In genomic region chr20:59032023-59032712, GRCh38 we compare ENCODE assay signal across 1 cellular context.
TF ChIP-seq lines count a peak whose summit lies in the region.

TSS of gene ATP5F1E (minus strand) at chr20:59032335. CDS start at chr20:59032251, 84 bp downstream.

TF ChIP-seq in neural cell, 6 proteins besides CTCF, POLR2A, EP300 and RAD21 (continued from another document):
- TF ChIP-seq, protein P1, sequence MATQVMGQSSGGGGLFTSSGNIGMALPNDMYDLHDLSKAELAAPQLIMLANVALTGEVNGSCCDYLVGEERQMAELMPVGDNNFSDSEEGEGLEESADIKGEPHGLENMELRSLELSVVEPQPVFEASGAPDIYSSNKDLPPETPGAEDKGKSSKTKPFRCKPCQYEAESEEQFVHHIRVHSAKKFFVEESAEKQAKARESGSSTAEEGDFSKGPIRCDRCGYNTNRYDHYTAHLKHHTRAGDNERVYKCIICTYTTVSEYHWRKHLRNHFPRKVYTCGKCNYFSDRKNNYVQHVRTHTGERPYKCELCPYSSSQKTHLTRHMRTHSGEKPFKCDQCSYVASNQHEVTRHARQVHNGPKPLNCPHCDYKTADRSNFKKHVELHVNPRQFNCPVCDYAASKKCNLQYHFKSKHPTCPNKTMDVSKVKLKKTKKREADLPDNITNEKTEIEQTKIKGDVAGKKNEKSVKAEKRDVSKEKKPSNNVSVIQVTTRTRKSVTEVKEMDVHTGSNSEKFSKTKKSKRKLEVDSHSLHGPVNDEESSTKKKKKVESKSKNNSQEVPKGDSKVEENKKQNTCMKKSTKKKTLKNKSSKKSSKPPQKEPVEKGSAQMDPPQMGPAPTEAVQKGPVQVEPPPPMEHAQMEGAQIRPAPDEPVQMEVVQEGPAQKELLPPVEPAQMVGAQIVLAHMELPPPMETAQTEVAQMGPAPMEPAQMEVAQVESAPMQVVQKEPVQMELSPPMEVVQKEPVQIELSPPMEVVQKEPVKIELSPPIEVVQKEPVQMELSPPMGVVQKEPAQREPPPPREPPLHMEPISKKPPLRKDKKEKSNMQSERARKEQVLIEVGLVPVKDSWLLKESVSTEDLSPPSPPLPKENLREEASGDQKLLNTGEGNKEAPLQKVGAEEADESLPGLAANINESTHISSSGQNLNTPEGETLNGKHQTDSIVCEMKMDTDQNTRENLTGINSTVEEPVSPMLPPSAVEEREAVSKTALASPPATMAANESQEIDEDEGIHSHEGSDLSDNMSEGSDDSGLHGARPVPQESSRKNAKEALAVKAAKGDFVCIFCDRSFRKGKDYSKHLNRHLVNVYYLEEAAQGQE (IDR thresholded peaks at IDR 0.05; ENCODE audit: borderline replicate concordance): peak; percentile 75
- no peak for TF ChIP-seq EZH2 (IDR thresholded peaks at IDR 0.05; ENCODE audit: borderline replicate concordance, insufficient read depth, low read length, poor library complexity, severe bottlenecking)
- TF ChIP-seq TAF1 (IDR thresholded peaks at IDR 0.05; ENCODE audit: low read depth): peak; percentile 67
- TF ChIP-seq SMC3 (conservative IDR thresholded peaks at IDR 0.05; ENCODE audit: poor library complexity): no peak
